1 cellular context compared by ENCODE assay signal in the genomic region with DNA sequence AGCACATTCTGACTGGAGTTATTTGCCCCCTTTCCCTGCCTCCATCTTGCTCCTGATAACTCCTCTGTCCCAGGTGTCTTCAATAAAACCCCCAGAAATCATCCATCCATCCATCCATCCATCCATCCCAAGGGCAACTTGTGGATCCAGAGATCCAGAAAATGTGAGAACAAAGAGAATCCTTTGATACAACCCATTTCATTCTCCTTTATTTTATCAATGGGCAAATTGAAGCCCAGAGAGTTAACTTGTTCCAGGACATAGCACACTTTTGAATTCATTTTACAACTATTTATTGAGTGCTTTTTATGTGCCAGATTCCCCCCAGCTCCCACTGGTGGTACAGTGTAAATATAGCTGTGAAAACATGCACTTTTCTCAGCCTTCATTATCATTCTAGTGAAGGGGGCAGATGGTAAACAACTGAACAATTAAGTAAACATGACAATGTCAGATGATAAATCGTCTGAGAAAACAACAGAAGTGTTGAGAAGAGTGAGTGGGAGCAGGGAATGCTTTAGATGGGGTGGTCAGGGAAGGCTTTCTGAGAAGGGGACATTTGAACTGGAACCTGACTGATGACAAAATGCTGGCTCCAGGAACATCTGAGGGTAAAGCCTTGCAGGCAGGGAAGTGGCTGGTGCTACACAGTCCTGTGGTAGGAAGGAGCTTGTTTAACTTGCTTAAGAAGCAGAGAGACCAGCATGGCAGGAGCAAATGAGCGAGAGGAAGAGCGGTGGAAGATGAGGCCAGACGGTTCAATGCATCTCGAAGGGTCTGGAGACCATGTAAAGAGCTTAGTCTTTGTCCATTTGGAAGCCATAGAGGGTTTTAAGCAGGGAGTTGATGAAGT.
TF ChIP-seq lines count a peak whose summit lies in the region.

No MANE protein-coding gene starts in this region.

TF ChIP-seq in HepG2, 621 proteins besides CTCF, POLR2A, EP300 and RAD21 (continued from another document):
- TF ChIP-seq, protein P1, sequence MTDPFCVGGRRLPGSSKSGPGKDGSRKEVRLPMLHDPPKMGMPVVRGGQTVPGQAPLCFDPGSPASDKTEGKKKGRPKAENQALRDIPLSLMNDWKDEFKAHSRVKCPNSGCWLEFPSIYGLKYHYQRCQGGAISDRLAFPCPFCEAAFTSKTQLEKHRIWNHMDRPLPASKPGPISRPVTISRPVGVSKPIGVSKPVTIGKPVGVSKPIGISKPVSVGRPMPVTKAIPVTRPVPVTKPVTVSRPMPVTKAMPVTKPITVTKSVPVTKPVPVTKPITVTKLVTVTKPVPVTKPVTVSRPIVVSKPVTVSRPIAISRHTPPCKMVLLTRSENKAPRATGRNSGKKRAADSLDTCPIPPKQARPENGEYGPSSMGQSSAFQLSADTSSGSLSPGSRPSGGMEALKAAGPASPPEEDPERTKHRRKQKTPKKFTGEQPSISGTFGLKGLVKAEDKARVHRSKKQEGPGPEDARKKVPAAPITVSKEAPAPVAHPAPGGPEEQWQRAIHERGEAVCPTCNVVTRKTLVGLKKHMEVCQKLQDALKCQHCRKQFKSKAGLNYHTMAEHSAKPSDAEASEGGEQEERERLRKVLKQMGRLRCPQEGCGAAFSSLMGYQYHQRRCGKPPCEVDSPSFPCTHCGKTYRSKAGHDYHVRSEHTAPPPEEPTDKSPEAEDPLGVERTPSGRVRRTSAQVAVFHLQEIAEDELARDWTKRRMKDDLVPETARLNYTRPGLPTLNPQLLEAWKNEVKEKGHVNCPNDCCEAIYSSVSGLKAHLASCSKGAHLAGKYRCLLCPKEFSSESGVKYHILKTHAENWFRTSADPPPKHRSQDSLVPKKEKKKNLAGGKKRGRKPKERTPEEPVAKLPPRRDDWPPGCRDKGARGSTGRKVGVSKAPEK (CRISPR knock-in tag; IDR thresholded peaks at IDR 0.05; ENCODE audit: borderline replicate concordance), result no peak
- TF ChIP-seq HOXA9 (CRISPR knock-in tag; IDR thresholded peaks at IDR 0.05; ENCODE audit: borderline replicate concordance), result no peak
- no peak for TF ChIP-seq FOXP1 (IDR thresholded peaks at IDR 0.05)
- peak; percentile 71 for TF ChIP-seq FOXP1 (CRISPR knock-in tag; IDR thresholded peaks at IDR 0.05)
- TF ChIP-seq ZNF790 (CRISPR knock-in tag; IDR thresholded peaks at IDR 0.05; ENCODE audit: borderline replicate concordance), result 0 out of 2 replicates have a peak, but pooled peaks have one; percentile 39
- TF ChIP-seq POLR2AphosphoS2 (IDR thresholded peaks at IDR 0.05; ENCODE audit: low read depth, low read length), result no peak
- TF ChIP-seq ZNF746 (CRISPR knock-in tag; IDR thresholded peaks at IDR 0.05), result no peak
- no peak for TF ChIP-seq MAF1 (CRISPR knock-in tag; IDR thresholded peaks at IDR 0.05; ENCODE audit: borderline replicate concordance)
- TF ChIP-seq, protein P2, sequence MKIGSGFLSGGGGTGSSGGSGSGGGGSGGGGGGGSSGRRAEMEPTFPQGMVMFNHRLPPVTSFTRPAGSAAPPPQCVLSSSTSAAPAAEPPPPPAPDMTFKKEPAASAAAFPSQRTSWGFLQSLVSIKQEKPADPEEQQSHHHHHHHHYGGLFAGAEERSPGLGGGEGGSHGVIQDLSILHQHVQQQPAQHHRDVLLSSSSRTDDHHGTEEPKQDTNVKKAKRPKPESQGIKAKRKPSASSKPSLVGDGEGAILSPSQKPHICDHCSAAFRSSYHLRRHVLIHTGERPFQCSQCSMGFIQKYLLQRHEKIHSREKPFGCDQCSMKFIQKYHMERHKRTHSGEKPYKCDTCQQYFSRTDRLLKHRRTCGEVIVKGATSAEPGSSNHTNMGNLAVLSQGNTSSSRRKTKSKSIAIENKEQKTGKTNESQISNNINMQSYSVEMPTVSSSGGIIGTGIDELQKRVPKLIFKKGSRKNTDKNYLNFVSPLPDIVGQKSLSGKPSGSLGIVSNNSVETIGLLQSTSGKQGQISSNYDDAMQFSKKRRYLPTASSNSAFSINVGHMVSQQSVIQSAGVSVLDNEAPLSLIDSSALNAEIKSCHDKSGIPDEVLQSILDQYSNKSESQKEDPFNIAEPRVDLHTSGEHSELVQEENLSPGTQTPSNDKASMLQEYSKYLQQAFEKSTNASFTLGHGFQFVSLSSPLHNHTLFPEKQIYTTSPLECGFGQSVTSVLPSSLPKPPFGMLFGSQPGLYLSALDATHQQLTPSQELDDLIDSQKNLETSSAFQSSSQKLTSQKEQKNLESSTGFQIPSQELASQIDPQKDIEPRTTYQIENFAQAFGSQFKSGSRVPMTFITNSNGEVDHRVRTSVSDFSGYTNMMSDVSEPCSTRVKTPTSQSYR (CRISPR knock-in tag; IDR thresholded peaks at IDR 0.05; ENCODE audit: borderline replicate concordance), result no peak
- no peak for TF ChIP-seq MBNL3 (CRISPR knock-in tag; conservative IDR thresholded peaks at IDR 0.05)
